ENCODE assay signal across 22 cellular contexts in the genomic region with DNA sequence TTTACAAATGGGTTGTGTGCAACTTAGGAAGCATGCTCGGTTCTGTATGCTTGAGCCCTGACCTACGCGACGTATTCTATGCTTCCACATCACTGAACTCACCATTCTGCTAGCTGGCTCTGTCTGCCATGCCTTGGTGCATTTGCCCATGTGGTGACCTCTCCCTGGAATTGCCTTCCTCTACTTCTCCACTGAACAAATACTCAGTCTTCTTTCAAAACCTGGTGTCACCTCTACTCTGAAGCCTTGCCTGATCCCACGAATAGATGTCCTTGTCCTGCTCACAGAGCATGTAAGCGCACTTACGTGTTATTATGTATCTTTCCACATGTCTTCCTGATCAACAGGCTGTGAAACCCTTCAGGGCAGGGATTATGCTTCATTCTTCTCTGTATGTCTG.
"Had no signal": no experiment of that assay in that cellular context is flagged by ENCODE, and none has a peak within 500 bp of the region (broad histone marks: within the 10 kb centered on the region; RNA-seq: fewer than 3 reads in every experiment).

No MANE protein-coding gene starts in this region.

- H3K4me3 ChIP-seq: coronary artery, dorsolateral prefrontal cortex, esophagus muscularis mucosa, gastroesophageal sphincter, heart left ventricle, left lung, lower lobe of right lung, mucosa of descending colon had no signal

- H3K36me3 ChIP-seq: esophagus muscularis mucosa, gastroesophageal sphincter, heart left ventricle, left lung, lower lobe of right lung had no signal

- H3K4me1 ChIP-seq: foreskin keratinocyte, left lung, lower lobe of right lung had no signal

- H3K9me3 ChIP-seq: esophagus muscularis mucosa, gastroesophageal sphincter, heart left ventricle, left lung, lower lobe of right lung, mucosa of descending colon had no signal

- H3K4me3 Mint-ChIP-seq: mesothelial cell of epicardium had no signal

- ATAC-seq: foreskin keratinocyte, gastroesophageal sphincter, heart left ventricle, left cardiac atrium, left lung, left ventricle myocardium superior, lower lobe of right lung, mucosa of descending colon had no signal

- H3K9me3 Mint-ChIP-seq: mesothelial cell of epicardium had no signal

- H3K27ac ChIP-seq: coronary artery, dorsolateral prefrontal cortex, esophagus muscularis mucosa, foreskin keratinocyte, heart left ventricle, left lung, lower lobe of right lung had no signal

- H3K27me3 ChIP-seq: dorsolateral prefrontal cortex, esophagus muscularis mucosa, gastroesophageal sphincter, heart left ventricle, left lung had no signal

- H3K36me3 Mint-ChIP-seq: mesothelial cell of epicardium had no signal

- DNase-seq: dermis blood vessel endothelial cell; dorsolateral prefrontal cortex; effector CD4-positive, alpha-beta T cell; effector memory CD4-positive, alpha-beta T cell; foreskin keratinocyte; heart left ventricle; hippocampal formation; left cardiac atrium; left lung; left ventricle myocardium superior; lower lobe of right lung; mesenchymal stem cell; mucosa of descending colon had no signal

- FAIRE-seq: colon, endothelial cell of umbilical vein, frontal cortex, islet of Langerhans, keratinocyte had no signal

- H3K27ac Mint-ChIP-seq: mesothelial cell of epicardium had no signal
